ENCODE assay signal across 8 cellular contexts in the genomic region with DNA sequence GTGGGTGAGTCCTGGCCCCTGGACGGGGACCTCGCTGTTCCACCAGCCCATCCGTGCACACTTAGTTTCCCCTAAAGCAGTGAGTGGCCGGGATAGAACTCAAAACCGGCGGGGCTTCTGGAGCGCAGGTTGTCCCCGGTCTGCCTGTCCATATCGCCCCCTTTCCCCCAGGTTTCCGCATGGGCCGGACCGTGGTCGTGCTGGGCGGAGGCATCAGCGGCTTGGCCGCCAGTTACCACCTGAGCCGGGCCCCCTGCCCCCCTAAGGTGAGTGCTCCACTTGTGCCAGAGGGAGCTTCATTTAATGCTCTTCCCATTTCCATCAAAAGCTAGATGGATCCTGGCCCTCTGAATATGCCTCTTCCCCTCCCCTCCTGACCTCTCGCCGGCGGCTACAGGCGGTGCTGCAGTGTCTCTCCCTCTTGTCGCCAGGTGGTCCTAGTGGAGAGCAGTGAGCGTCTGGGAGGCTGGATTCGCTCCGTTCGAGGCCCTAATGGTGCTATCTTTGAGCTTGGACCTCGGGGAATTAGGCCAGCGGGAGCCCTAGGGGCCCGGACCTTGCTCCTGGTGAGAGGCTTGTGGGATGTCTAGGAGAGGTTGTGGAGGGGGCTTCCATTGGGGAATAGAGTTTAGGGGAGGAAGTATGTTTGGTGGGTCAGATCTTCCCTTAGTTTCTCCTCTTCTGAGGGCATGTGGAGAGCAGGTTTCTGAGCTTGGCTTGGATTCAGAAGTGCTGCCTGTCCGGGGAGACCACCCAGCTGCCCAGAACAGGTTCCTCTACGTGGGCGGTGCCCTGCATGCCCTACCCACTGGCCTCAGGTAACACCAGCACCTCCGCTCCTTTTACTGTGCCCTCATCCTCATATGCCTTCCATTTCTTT. TPM values are rescaled to one million over a fixed set of nuclear protein-coding genes. Genes with fewer than 3 reads are reported as not detected.
DNase-seq lines count a peak whose midpoint lies in the region; FAIRE-seq and TF ChIP-seq lines count a peak whose summit lies in the region.

No MANE protein-coding gene starts in this region.

- no peak for TF ChIP-seq CTCF in spleen (IDR thresholded peaks at IDR 0.05 in 8 of 11, conservative IDR thresholded peaks at IDR 0.05 in 3 of 11)

- no peaks in the 10 kb centered on the region for H3K27me3 ChIP-seq in spleen (replicated peaks in 1 of 7)

- no peaks in the 10 kb centered on the region for H3K9me3 Mint-ChIP-seq in activated naive CD8-positive, alpha-beta T cell (ENCODE audit: low read depth)

- WGBS in spleen, 5 donors = 9 to 12% (median 10%) methylated on average over 28 to 33 of the region's 33 CpGs

- peaks cover 7 to 52% (median 34%) of the 10 kb centered on the region in 6 donors for H3K4me1 ChIP-seq in spleen

- in situ Hi-C loops in KBM-7 (cut with MboI; ENCODE audit: low pct_unique_long_range_greater_than_20kb, low sequenced_read_pairs) = no loop called here

- H3K36me3 Mint-ChIP-seq in activated naive CD8-positive, alpha-beta T cell = peaks cover 1% of the 10 kb centered on the region

- no peak for TF ChIP-seq POLR2A in spleen (IDR thresholded peaks at IDR 0.05)

- H3K36me3 ChIP-seq in spleen = peaks cover 5 to 68% (median 49%) of the 10 kb centered on the region in 6 donors

- DNase-seq in NOMO-1 treated with DMSO at 0.1 percent for 48 hours (lab: John Stamatoyannopoulos, UW; ENCODE audit: unreplicated experiment) (peak; percentile 20), NOMO-1 treated with dmso at 0.1 percent for 144 hours (lab: John Stamatoyannopoulos, UW; ENCODE audit: unreplicated experiment) (no peak), KBM-7 (peak; percentile 39), spleen (peak; percentile 86), frontal cortex (ENCODE audit: low spot score in 2 of 2) (no peak)
- no peak for DNase-seq in activated CD4-positive, alpha-beta T cell treated with anti-CD3 and anti-CD28 coated beads, Interleukin-2, amount 50 U/mL, for 4 hours

- peak overlapping the region; percentile 92 for H3K4me3 Mint-ChIP-seq in activated naive CD8-positive, alpha-beta T cell

- intact Hi-C loops in spleen (cut with DNase I; ENCODE audit: low total_unique reads) = no loop called here

- H3K27ac Mint-ChIP-seq in activated naive CD8-positive, alpha-beta T cell = peak overlapping the region; percentile 90

- FAIRE-seq in frontal cortex (lab: Jason Lieb, UNC) = no peak

- peaks cover 28% of the 10 kb centered on the region for H3K4me1 Mint-ChIP-seq in activated naive CD8-positive, alpha-beta T cell (ENCODE audit: low read depth)

- peak overlapping the region; percentile 85 for H3K4me3 ChIP-seq in iPS-11a (ENCODE audit: low read depth, low read length)
- H3K4me3 ChIP-seq in spleen = peak overlapping the region; percentile 44 to 95 (median 77)

- peak overlapping the region; percentile 87 to 92 (median 88) for H3K27ac ChIP-seq in spleen

- H3K27me3 Mint-ChIP-seq in activated naive CD8-positive, alpha-beta T cell = no peaks in the 10 kb centered on the region

- H3K9me3 ChIP-seq in spleen = no peaks in the 10 kb centered on the region

RNA-seq across cellular contexts. Expression of a gene that starts 0.7 kb away (rescaled TPM):
- total RNA-seq in spleen (10 to 100 TPM; 25.5 to 41.3 (median 35.6) TPM), frontal cortex (26.5 TPM)
- polyA plus RNA-seq in spleen = 10 to 100 TPM; 33.5 to 74.7 (median 44.5) TPM

RNA-seq across cellular contexts. Expression of a gene that starts 7.6 kb away (rescaled TPM):
- total RNA-seq in spleen = 10 to 100 TPM; 25.3 to 33.0 (median 29.4) TPM
- polyA plus RNA-seq in spleen = 10 to 100 TPM; 17.9 to 26.1 (median 24.4) TPM
- 8.2 TPM for total RNA-seq in frontal cortex

RNA-seq across cellular contexts. Expression of a gene that starts 10.4 kb away (rescaled TPM):
- total RNA-seq in spleen (10 to 100 TPM; 29.2 to 52.8 (median 35.6) TPM), frontal cortex (16.3 TPM)
- polyA plus RNA-seq in spleen = 10 to 100 TPM; 21.0 to 41.3 (median 31.8) TPM

RNA-seq across cellular contexts. Expression of a gene that starts 13.1 kb away (rescaled TPM):
- 10 to 100 TPM; 62.8 to 76.3 (median 71.2) TPM for total RNA-seq in spleen
- 100 to 1,000 TPM; 114 to 130 (median 119) TPM for polyA plus RNA-seq in spleen
- 138 TPM for total RNA-seq in frontal cortex

RNA-seq across cellular contexts. Expression of a gene that starts 31.9 kb away (rescaled TPM):
- total RNA-seq in spleen (10 to 100 TPM in 4 of 7 donors, 1 to 10 TPM in 3; 1.1 to 37.8 (median 11.0) TPM), frontal cortex (0.41 TPM)
- polyA plus RNA-seq in spleen = 1 to 10 TPM in 1 of 3 donors, under 1 TPM in 2; 0.26 to 1.2 (median 0.91) TPM

Comparison
In these comparisons a context has a peak if more than half of its experiments do, and no peak if none do; other contexts are left out.
1. DNase-seq: peak in NOMO-1 treated with DMSO at 0.1 percent for 48 hours (single experiment), KBM-7 (single experiment) and spleen (single experiment); none in NOMO-1 treated with dmso at 0.1 percent for 144 hours (single experiment), frontal cortex (0 of 2) and activated CD4-positive, alpha-beta T cell treated with anti-CD3 and anti-CD28 coated beads, Interleukin-2, amount 50 U/mL, for 4 hours (0 of 2).